ENCODE assay signal across 1 cellular context in the genomic region with DNA sequence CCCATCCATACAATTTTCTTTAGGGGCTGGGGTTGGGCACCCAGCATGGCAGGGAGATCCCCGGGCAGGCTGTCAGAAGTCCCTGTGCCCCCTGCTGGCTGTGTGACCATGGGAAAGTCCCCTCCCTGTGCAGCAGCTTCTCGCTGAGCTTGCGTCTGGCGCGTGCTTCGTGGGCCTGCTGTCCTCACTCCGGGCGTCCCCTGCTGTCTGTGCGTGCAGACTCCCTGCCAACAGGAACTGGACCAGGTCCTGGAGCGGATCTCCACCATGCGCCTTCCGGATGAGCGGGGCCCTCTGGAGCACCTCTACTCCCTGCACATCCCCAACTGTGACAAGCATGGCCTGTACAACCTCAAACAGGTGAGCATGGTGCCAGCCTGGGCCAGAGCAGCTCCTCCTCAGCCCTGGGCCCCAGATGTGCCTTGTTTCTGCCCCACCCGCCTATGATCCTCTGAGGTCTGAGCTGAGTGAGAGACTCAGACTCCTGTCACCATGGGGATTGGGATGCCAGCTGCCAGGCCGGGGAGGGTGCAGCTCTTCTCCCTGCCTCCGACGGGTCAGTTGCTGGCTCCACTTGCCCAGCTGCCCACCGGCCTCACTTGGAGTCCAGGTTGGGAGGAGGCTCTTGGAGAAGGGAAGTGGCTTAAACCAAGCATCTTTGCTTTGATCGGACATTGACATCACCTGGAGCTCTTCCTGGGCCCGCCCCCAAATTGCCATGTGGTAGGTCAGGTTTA.
TF ChIP-seq lines count a peak whose summit lies in the region.

No MANE protein-coding gene starts in this region.

TF ChIP-seq in HepG2, 621 proteins besides CTCF, POLR2A, EP300 and RAD21 (continued from another document and continues in another):
- TF ChIP-seq ESRRA (CRISPR knock-in tag; IDR thresholded peaks at IDR 0.05; ENCODE audit: low read depth) (no peak), TCF7 (IDR thresholded peaks at IDR 0.05; ENCODE audit: low read depth) (no peak), ZMYM4 (CRISPR knock-in tag; IDR thresholded peaks at IDR 0.05) (no peak), MED1 (CRISPR knock-in tag; IDR thresholded peaks at IDR 0.05) (peak; percentile 48; the same call in 1 of the 2 replicates), ERF (CRISPR knock-in tag; IDR thresholded peaks at IDR 0.05) (no peak), STAG1 (CRISPR knock-in tag; IDR thresholded peaks at IDR 0.05) (peak; percentile 83), HDAC1 (CRISPR knock-in tag; IDR thresholded peaks at IDR 0.05) (0 out of 2 replicates have a peak, but pooled peaks have one; percentile 18), BORCS8-MEF2B (CRISPR knock-in tag; IDR thresholded peaks at IDR 0.05) (0 out of 2 replicates have a peak, but pooled peaks have one; percentile 28), BCL6 (CRISPR knock-in tag; IDR thresholded peaks at IDR 0.05) (no peak), CHD4 (IDR thresholded peaks at IDR 0.05; ENCODE audit: borderline replicate concordance, low read length) (no peak), DMAP1 (CRISPR knock-in tag; IDR thresholded peaks at IDR 0.05) (no peak), EHMT2 (IDR thresholded peaks at IDR 0.05; ENCODE audit: borderline replicate concordance, low read depth, low read length) (no peak), PRMT3 (CRISPR knock-in tag; IDR thresholded peaks at IDR 0.05; ENCODE audit: borderline replicate concordance, low read depth) (no peak), SIN3A (IDR thresholded peaks at IDR 0.05; ENCODE audit: borderline replicate concordance, low read depth, low read length) (no peak), ZBTB38 (CRISPR knock-in tag; IDR thresholded peaks at IDR 0.05) (peak; percentile 90), SIN3B (IDR thresholded peaks at IDR 0.05; ENCODE audit: low read length) (no peak), MAFF (IDR thresholded peaks at IDR 0.05; ENCODE audit: low read depth, low read length) (peak; percentile 55; the same call in 1 of the 2 replicates), PHF8 (CRISPR knock-in tag; IDR thresholded peaks at IDR 0.05) (no peak), CBX5 (CRISPR knock-in tag; IDR thresholded peaks at IDR 0.05; ENCODE audit: borderline replicate concordance) (no peak), ZFP62 (CRISPR knock-in tag; IDR thresholded peaks at IDR 0.05) (no peak)
- TF ChIP-seq, protein P1, sequence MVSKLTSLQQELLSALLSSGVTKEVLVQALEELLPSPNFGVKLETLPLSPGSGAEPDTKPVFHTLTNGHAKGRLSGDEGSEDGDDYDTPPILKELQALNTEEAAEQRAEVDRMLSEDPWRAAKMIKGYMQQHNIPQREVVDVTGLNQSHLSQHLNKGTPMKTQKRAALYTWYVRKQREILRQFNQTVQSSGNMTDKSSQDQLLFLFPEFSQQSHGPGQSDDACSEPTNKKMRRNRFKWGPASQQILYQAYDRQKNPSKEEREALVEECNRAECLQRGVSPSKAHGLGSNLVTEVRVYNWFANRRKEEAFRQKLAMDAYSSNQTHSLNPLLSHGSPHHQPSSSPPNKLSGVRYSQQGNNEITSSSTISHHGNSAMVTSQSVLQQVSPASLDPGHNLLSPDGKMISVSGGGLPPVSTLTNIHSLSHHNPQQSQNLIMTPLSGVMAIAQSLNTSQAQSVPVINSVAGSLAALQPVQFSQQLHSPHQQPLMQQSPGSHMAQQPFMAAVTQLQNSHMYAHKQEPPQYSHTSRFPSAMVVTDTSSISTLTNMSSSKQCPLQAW (CRISPR knock-in tag; IDR thresholded peaks at IDR 0.05), result peak; percentile 58; the same call in 1 of the 2 replicates
- TF ChIP-seq, protein P2, sequence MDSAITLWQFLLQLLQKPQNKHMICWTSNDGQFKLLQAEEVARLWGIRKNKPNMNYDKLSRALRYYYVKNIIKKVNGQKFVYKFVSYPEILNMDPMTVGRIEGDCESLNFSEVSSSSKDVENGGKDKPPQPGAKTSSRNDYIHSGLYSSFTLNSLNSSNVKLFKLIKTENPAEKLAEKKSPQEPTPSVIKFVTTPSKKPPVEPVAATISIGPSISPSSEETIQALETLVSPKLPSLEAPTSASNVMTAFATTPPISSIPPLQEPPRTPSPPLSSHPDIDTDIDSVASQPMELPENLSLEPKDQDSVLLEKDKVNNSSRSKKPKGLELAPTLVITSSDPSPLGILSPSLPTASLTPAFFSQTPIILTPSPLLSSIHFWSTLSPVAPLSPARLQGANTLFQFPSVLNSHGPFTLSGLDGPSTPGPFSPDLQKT (CRISPR knock-in tag; IDR thresholded peaks at IDR 0.05; ENCODE audit: borderline replicate concordance), result no peak
- TF ChIP-seq, protein P3, sequence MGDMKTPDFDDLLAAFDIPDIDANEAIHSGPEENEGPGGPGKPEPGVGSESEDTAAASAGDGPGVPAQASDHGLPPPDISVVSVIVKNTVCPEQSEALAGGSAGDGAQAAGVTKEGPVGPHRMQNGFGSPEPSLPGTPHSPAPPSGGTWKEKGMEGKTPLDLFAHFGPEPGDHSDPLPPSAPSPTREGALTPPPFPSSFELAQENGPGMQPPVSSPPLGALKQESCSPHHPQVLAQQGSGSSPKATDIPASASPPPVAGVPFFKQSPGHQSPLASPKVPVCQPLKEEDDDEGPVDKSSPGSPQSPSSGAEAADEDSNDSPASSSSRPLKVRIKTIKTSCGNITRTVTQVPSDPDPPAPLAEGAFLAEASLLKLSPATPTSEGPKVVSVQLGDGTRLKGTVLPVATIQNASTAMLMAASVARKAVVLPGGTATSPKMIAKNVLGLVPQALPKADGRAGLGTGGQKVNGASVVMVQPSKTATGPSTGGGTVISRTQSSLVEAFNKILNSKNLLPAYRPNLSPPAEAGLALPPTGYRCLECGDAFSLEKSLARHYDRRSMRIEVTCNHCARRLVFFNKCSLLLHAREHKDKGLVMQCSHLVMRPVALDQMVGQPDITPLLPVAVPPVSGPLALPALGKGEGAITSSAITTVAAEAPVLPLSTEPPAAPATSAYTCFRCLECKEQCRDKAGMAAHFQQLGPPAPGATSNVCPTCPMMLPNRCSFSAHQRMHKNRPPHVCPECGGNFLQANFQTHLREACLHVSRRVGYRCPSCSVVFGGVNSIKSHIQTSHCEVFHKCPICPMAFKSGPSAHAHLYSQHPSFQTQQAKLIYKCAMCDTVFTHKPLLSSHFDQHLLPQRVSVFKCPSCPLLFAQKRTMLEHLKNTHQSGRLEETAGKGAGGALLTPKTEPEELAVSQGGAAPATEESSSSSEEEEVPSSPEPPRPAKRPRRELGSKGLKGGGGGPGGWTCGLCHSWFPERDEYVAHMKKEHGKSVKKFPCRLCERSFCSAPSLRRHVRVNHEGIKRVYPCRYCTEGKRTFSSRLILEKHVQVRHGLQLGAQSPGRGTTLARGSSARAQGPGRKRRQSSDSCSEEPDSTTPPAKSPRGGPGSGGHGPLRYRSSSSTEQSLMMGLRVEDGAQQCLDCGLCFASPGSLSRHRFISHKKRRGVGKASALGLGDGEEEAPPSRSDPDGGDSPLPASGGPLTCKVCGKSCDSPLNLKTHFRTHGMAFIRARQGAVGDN (CRISPR knock-in tag; IDR thresholded peaks at IDR 0.05), result peak; percentile 72
- TF ChIP-seq, protein P4, sequence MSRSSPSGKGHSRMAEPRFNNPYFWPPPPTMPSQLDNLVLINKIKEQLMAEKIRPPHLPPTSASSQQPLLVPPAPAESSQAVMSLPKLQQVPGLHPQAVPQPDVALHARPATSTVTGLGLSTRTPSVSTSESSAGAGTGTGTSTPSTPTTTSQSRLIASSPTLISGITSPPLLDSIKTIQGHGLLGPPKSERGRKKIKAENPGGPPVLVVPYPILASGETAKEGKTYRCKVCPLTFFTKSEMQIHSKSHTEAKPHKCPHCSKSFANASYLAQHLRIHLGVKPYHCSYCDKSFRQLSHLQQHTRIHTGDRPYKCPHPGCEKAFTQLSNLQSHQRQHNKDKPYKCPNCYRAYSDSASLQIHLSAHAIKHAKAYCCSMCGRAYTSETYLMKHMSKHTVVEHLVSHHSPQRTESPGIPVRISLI (CRISPR knock-in tag; IDR thresholded peaks at IDR 0.05; ENCODE audit: borderline replicate concordance), result no peak
- TF ChIP-seq, protein P5, sequence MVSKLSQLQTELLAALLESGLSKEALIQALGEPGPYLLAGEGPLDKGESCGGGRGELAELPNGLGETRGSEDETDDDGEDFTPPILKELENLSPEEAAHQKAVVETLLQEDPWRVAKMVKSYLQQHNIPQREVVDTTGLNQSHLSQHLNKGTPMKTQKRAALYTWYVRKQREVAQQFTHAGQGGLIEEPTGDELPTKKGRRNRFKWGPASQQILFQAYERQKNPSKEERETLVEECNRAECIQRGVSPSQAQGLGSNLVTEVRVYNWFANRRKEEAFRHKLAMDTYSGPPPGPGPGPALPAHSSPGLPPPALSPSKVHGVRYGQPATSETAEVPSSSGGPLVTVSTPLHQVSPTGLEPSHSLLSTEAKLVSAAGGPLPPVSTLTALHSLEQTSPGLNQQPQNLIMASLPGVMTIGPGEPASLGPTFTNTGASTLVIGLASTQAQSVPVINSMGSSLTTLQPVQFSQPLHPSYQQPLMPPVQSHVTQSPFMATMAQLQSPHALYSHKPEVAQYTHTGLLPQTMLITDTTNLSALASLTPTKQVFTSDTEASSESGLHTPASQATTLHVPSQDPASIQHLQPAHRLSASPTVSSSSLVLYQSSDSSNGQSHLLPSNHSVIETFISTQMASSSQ (IDR thresholded peaks at IDR 0.05; ENCODE audit: low read depth), result no peak
- TF ChIP-seq, protein P5 (CRISPR knock-in tag; IDR thresholded peaks at IDR 0.05; ENCODE audit: borderline replicate concordance), result 0 out of 2 replicates have a peak, but pooled peaks have one; percentile 24
- TF ChIP-seq, protein P6, sequence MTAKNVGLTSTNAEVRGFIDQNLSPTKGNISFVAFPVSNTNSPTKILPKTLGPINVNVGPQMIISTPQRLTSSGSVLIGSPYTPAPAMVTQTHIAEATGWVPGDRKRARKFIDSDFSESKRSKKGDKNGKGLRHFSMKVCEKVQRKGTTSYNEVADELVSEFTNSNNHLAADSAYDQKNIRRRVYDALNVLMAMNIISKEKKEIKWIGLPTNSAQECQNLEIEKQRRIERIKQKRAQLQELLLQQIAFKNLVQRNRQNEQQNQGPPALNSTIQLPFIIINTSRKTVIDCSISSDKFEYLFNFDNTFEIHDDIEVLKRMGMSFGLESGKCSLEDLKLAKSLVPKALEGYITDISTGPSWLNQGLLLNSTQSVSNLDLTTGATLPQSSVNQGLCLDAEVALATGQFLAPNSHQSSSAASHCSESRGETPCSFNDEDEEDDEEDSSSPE (CRISPR knock-in tag; IDR thresholded peaks at IDR 0.05), result no peak
- TF ChIP-seq, protein P7, sequence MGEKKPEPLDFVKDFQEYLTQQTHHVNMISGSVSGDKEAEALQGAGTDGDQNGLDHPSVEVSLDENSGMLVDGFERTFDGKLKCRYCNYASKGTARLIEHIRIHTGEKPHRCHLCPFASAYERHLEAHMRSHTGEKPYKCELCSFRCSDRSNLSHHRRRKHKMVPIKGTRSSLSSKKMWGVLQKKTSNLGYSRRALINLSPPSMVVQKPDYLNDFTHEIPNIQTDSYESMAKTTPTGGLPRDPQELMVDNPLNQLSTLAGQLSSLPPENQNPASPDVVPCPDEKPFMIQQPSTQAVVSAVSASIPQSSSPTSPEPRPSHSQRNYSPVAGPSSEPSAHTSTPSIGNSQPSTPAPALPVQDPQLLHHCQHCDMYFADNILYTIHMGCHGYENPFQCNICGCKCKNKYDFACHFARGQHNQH (CRISPR knock-in tag; IDR thresholded peaks at IDR 0.05), result no peak
- TF ChIP-seq, protein P8, sequence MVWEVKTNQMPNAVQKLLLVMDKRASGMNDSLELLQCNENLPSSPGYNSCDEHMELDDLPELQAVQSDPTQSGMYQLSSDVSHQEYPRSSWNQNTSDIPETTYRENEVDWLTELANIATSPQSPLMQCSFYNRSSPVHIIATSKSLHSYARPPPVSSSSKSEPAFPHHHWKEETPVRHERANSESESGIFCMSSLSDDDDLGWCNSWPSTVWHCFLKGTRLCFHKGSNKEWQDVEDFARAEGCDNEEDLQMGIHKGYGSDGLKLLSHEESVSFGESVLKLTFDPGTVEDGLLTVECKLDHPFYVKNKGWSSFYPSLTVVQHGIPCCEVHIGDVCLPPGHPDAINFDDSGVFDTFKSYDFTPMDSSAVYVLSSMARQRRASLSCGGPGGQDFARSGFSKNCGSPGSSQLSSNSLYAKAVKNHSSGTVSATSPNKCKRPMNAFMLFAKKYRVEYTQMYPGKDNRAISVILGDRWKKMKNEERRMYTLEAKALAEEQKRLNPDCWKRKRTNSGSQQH (CRISPR knock-in tag; IDR thresholded peaks at IDR 0.05; ENCODE audit: low read depth), result no peak
- TF ChIP-seq, protein P9, sequence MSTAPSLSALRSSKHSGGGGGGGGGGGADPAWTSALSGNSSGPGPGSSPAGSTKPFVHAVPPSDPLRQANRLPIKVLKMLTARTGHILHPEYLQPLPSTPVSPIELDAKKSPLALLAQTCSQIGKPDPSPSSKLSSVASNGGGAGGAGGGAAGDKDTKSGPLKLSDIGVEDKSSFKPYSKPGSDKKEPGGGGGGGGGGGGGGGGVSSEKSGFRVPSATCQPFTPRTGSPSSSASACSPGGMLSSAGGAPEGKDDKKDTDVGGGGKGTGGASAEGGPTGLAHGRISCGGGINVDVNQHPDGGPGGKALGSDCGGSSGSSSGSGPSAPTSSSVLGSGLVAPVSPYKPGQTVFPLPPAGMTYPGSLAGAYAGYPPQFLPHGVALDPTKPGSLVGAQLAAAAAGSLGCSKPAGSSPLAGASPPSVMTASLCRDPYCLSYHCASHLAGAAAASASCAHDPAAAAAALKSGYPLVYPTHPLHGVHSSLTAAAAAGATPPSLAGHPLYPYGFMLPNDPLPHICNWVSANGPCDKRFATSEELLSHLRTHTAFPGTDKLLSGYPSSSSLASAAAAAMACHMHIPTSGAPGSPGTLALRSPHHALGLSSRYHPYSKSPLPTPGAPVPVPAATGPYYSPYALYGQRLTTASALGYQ (CRISPR knock-in tag; IDR thresholded peaks at IDR 0.05), result no peak
- TF ChIP-seq, protein P10, sequence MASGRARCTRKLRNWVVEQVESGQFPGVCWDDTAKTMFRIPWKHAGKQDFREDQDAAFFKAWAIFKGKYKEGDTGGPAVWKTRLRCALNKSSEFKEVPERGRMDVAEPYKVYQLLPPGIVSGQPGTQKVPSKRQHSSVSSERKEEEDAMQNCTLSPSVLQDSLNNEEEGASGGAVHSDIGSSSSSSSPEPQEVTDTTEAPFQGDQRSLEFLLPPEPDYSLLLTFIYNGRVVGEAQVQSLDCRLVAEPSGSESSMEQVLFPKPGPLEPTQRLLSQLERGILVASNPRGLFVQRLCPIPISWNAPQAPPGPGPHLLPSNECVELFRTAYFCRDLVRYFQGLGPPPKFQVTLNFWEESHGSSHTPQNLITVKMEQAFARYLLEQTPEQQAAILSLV (CRISPR knock-in tag; IDR thresholded peaks at IDR 0.05; ENCODE audit: borderline replicate concordance), result no peak
- TF ChIP-seq, protein P11, sequence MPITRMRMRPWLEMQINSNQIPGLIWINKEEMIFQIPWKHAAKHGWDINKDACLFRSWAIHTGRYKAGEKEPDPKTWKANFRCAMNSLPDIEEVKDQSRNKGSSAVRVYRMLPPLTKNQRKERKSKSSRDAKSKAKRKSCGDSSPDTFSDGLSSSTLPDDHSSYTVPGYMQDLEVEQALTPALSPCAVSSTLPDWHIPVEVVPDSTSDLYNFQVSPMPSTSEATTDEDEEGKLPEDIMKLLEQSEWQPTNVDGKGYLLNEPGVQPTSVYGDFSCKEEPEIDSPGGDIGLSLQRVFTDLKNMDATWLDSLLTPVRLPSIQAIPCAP (CRISPR knock-in tag; IDR thresholded peaks at IDR 0.05; ENCODE audit: low read depth), result no peak
